ENCODE assay signal across 8 cellular contexts in the genomic region with DNA sequence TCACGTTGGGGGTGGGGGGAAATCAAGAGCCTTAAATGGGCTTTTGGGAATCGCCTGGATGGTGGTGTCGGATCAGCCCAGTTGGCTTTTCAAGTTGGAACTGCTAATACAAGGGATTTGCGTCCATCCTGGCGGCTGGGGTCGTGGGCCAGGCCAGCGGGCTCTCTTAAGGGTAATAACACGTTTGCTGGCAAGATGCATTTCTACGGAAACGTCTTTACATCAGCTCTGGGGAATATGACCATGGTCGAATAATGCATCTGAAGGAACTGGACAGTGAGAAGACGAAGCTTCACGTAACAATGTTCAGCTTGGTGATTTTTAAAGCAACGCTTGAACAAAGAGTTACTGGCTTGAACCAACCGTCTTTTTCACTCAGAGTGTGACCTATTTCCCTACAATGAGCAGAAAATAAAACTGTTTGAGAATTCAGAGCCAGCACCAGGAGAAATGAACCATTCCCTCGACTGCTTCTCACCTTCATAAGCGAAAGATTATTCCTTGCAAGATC. TPM values are rescaled to one million over a fixed set of nuclear protein-coding genes. Genes with fewer than 3 reads are reported as not detected.
DNase-seq lines count a peak whose midpoint lies in the region; ATAC-seq and TF ChIP-seq lines count a peak whose summit lies in the region.

No MANE protein-coding gene starts in this region.

- TF ChIP-seq EP300 in ovary (IDR thresholded peaks at IDR 0.05) = no peak

- H3K4me1 ChIP-seq in ovary (ENCODE audit: insufficient read depth) = peaks cover 1% of the 10 kb centered on the region

- in situ Hi-C loops in ACHN (cut with HindIII; ENCODE audit: low pct_ligation_motif_present, low pct_unique_long_range_greater_than_20kb, low sequenced_read_pairs) = no loop called here

- peak; percentile 43 for DNase-seq in ACHN
- peak; percentile 7 for DNase-seq in GM19238 (ENCODE audit: insufficient read length, low spot score)
- DNase-seq in SW480 (ENCODE audit: low spot score) = peak; percentile 6
- DNase-seq in foreskin fibroblast = peak; percentile 21 to 52
- peak in 3 of 5 donors; percentile 47 to 58 (median 55) for DNase-seq in ovary
- DNase-seq in COLO829 (ENCODE audit: low spot score) = no peak
- no peak for DNase-seq in NCI-H1436 (lab: John Stamatoyannopoulos, UW)

- intact Hi-C loops in ovary (cut with DNase I) = no loop called here

- TF ChIP-seq POLR2A in ovary (IDR thresholded peaks at IDR 0.05) = no peak

- ATAC-seq in GM21737 (IDR thresholded peaks at IDR 0.05; ENCODE audit: unreplicated experiment) = no peak

- H3K4me3 ChIP-seq in foreskin fibroblast (ENCODE audit: low read depth in 1 of 2, low read length in 2 of 2) = peak overlapping the region; percentile 96 to 100
- H3K4me3 ChIP-seq in ovary = peak overlapping the region; percentile 72

- no peaks in the 10 kb centered on the region for H3K36me3 ChIP-seq in ovary

- 0 to 1% (median 1%) methylated on average over 17 of the region's 17 CpGs for WGBS in ovary, 3 donors

- no peaks in the 10 kb centered on the region for H3K9me3 ChIP-seq in ovary

- H3K27ac ChIP-seq in ovary = peak overlapping the region; percentile 23 to 95

- TF ChIP-seq CTCF in foreskin fibroblast (IDR thresholded peaks at IDR 0.05; ENCODE audit: low read depth, low read length) (no peak), ovary (IDR thresholded peaks at IDR 0.05) (no peak)

- no peaks in the 10 kb centered on the region for H3K27me3 ChIP-seq in ovary

RNA-seq across cellular contexts. Expression of a gene that starts 1.6 kb away (rescaled TPM):
- total RNA-seq in ovary = 100 to 1,000 TPM in 1 of 7 donors, 10 to 100 TPM in 6; 52.1 to 106 (median 67.4) TPM
- 10 to 100 TPM; 29.1 to 53.5 TPM for polyA plus RNA-seq in ovary

Comparison
In these comparisons a context has a peak if more than half of its experiments do, and no peak if none do; other contexts are left out.
1. DNase-seq: peak in ACHN (single experiment), GM19238 (single experiment), SW480 (single experiment), foreskin fibroblast (2 of 2) and ovary (3 of 5); none in COLO829 (single experiment) and NCI-H1436 (single experiment).